ENCODE assay signal across 11 cellular contexts in the genomic region with DNA sequence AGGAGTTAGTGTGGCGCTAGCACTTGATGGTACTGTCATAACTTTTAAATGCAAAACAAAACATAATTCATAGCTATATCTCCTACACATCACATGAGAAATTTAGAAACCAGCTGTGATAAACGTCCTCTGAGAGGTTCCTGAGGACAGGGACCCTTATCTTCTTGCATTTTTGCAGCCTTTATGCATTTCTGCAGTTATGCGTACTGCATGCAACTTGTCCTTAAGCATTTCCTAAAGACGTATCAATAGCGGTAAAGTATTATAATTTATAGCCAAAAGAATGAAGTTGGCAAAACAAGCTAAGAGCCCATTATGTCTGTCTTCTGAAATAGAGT. TPM values are rescaled to one million over a fixed set of nuclear protein-coding genes. Genes with fewer than 3 reads are reported as not detected.
A peak's percentile ranks its signal among the peaks of the same experiment; 100 is the strongest.
DNase-seq lines count a peak whose midpoint lies in the region; ATAC-seq and TF ChIP-seq lines count a peak whose summit lies in the region.
"Had no signal": no experiment of that assay in that cellular context is flagged by ENCODE, and none has a peak within 500 bp of the region (broad histone marks: within the 10 kb centered on the region; RNA-seq: fewer than 3 reads in every experiment).

No MANE protein-coding gene starts in this region.

- H4K20me1 ChIP-seq in SK-N-SH (ENCODE audit: insufficient read depth): no peaks in the 10 kb centered on the region

- WGBS in SK-N-SH (ENCODE audit: low lambda C conversion rate): 68% methylated on average over 5 of the region's 5 CpGs

- H3K27ac Mint-ChIP-seq in activated naive CD8-positive, alpha-beta T cell treated with anti-CD3 and anti-CD28 coated beads for 36 hours: peak overlapping the region; percentile 85
- H3K27ac Mint-ChIP-seq in immature natural killer cell: peak overlapping the region; percentile 82 to 94 (median 90)

- CTCF ChIA-PET in SK-N-SH (lab: Yijun Ruan, JAX): interaction anchor here (1.3 to 1.9 kb wide), 4 partner anchors 10 to 58 kb away, joined by 3 to 6 read pairs (median 4); a partner anchor contains a TSS

- TF ChIP-seq CTCF in SK-N-SH (IDR thresholded peaks at IDR 0.05): no peak

- peak overlapping the region in 1 of 2 experiments; percentile 65; a peak in 2 of 4 replicates for H3K27ac ChIP-seq in SK-N-SH (ENCODE audit: low read depth in 2 of 2, low read length in 1 of 2)

- H3K27me3 Mint-ChIP-seq in activated naive CD8-positive, alpha-beta T cell treated with anti-CD3 and anti-CD28 coated beads for 36 hours: peaks cover 2% of the 10 kb centered on the region
- peaks cover 2 to 6% (median 3%) of the 10 kb centered on the region in 3 donors for H3K27me3 Mint-ChIP-seq in immature natural killer cell (ENCODE audit: low read depth in 3 of 3)

- H3K4me2 ChIP-seq in SK-N-SH: peak overlapping the region; percentile 90

- peak overlapping the region; percentile 77 to 95; a peak in 3 of 4 replicates for H3K4me3 ChIP-seq in SK-N-SH (ENCODE audit: low read depth in 2 of 2, low read length in 1 of 2)

- H3K9ac ChIP-seq in SK-N-SH: peak overlapping the region; percentile 77

- ATAC-seq in SK-N-SH treated with all-trans-retinoic acid at 6 μM for 48 hours: no peak
- no peak for ATAC-seq in HG03457 (IDR thresholded peaks at IDR 0.05; ENCODE audit: unreplicated experiment)
- no peak for ATAC-seq in GM21529 (IDR thresholded peaks at IDR 0.05; ENCODE audit: unreplicated experiment)

- H3K79me2 ChIP-seq in SK-N-SH (ENCODE audit: insufficient read depth): peaks cover 64% of the 10 kb centered on the region

- DNase-seq in SK-N-SH: no peak
- no peak for DNase-seq in activated naive CD8-positive, alpha-beta T cell treated with anti-CD3 and anti-CD28 coated beads for 36 hours
- no peak for DNase-seq in immature natural killer cell
- DNase-seq in superior temporal gyrus (ENCODE audit: extremely low spot score): peak; percentile 51
- DNase-seq in NCI-H226: no peak
- DNase-seq: 8988T had no signal

- no peak for TF ChIP-seq EP300 in SK-N-SH (IDR thresholded peaks at IDR 0.05; ENCODE audit: borderline replicate concordance in 1 of 2, low read depth in 1 of 2, low read length in 1 of 2)

- H3K36me3 ChIP-seq in SK-N-SH (replicated peaks in 1 of 2; ENCODE audit: control insufficient read depth in 1 of 2, insufficient read depth in 2 of 2, low read length in 1 of 2): peaks cover 0 to 4% of the 10 kb centered on the region in 2 experiments

- peaks cover 3 to 5% of the 10 kb centered on the region in 2 experiments; a peak in 3 of 4 replicates for H3K4me1 ChIP-seq in SK-N-SH (ENCODE audit: control insufficient read depth in 1 of 2, insufficient read depth in 2 of 2, low read depth in 1 of 2, low read length in 1 of 2)

- TF ChIP-seq RAD21 in SK-N-SH (IDR thresholded peaks at IDR 0.05; ENCODE audit: low read length): no peak

- H3K9me3 Mint-ChIP-seq in activated naive CD8-positive, alpha-beta T cell treated with anti-CD3 and anti-CD28 coated beads for 36 hours: no peaks in the 10 kb centered on the region
- H3K9me3 Mint-ChIP-seq in immature natural killer cell: peaks cover 0 to 1% (median 0%) of the 10 kb centered on the region in 6 donors

- no peaks in the 10 kb centered on the region for H3K27me3 ChIP-seq in SK-N-SH (ENCODE audit: insufficient read depth)

- peaks cover 7% of the 10 kb centered on the region for H3F3A ChIP-seq in SK-N-SH (replicated peaks; ENCODE audit: insufficient read depth)

- POLR2A ChIA-PET in SK-N-SH (lab: Yijun Ruan, JAX): interaction anchor here (3.2 kb wide), 1 partner anchor 69 kb away, joined by 11 read pairs; a partner anchor contains a TSS

- H3K4me3 Mint-ChIP-seq in activated naive CD8-positive, alpha-beta T cell treated with anti-CD3 and anti-CD28 coated beads for 36 hours: peak overlapping the region; percentile 86
- peak overlapping the region; percentile 83 to 96 (median 92) for H3K4me3 Mint-ChIP-seq in immature natural killer cell

- no peaks in the 10 kb centered on the region for H3K9me3 ChIP-seq in SK-N-SH

- no peaks in the 10 kb centered on the region for H3K36me3 Mint-ChIP-seq in activated naive CD8-positive, alpha-beta T cell treated with anti-CD3 and anti-CD28 coated beads for 36 hours
- no peaks in the 10 kb centered on the region for H3K36me3 Mint-ChIP-seq in immature natural killer cell

- peaks cover 38% of the 10 kb centered on the region for H3K4me1 Mint-ChIP-seq in activated naive CD8-positive, alpha-beta T cell treated with anti-CD3 and anti-CD28 coated beads for 36 hours
- H3K4me1 Mint-ChIP-seq in immature natural killer cell: peaks cover 58 to 65% of the 10 kb centered on the region in 2 donors

- H2AFZ ChIP-seq in SK-N-SH (ENCODE audit: low read depth): 0 out of 2 replicates have a peak overlapping the region, but pooled peaks have one; percentile 20

- H3K9me2 ChIP-seq in SK-N-SH: no peaks in the 10 kb centered on the region

TF ChIP-seq in SK-N-SH, 30 proteins besides CTCF, POLR2A, EP300 and RAD21:
- no peak for TF ChIP-seq SMC3 (IDR thresholded peaks at IDR 0.05; ENCODE audit: low read depth, low read length)
- TF ChIP-seq, protein P1, sequence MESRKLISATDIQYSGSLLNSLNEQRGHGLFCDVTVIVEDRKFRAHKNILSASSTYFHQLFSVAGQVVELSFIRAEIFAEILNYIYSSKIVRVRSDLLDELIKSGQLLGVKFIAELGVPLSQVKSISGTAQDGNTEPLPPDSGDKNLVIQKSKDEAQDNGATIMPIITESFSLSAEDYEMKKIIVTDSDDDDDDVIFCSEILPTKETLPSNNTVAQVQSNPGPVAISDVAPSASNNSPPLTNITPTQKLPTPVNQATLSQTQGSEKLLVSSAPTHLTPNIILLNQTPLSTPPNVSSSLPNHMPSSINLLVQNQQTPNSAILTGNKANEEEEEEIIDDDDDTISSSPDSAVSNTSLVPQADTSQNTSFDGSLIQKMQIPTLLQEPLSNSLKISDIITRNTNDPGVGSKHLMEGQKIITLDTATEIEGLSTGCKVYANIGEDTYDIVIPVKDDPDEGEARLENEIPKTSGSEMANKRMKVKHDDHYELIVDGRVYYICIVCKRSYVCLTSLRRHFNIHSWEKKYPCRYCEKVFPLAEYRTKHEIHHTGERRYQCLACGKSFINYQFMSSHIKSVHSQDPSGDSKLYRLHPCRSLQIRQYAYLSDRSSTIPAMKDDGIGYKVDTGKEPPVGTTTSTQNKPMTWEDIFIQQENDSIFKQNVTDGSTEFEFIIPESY (IDR thresholded peaks at IDR 0.05; ENCODE audit: borderline replicate concordance, low read depth): no peak
- TF ChIP-seq TEAD4 (IDR thresholded peaks at IDR 0.05; ENCODE audit: borderline replicate concordance, insufficient read depth): no peak
- no peak for TF ChIP-seq CHD2 (IDR thresholded peaks at IDR 0.05; ENCODE audit: low read length, partially characterized antibody)
- no peak for TF ChIP-seq RXRA (IDR thresholded peaks at IDR 0.05; ENCODE audit: borderline replicate concordance, low read depth)
- TF ChIP-seq FOSL2 (IDR thresholded peaks at IDR 0.05; ENCODE audit: borderline replicate concordance, low read depth): no peak
TF ChIP-seq in SK-N-SH: peak in this region for 0.

TF ChIP-seq in SK-N-SH treated with all-trans-retinoic acid at 6 μM for 48 hours, 23 proteins besides CTCF, POLR2A, EP300 and RAD21 (continues in another document):
- no peak for TF ChIP-seq TCF4 (CRISPR knock-in tag; IDR thresholded peaks at IDR 0.05; ENCODE audit: borderline replicate concordance)
- TF ChIP-seq, protein P2, sequence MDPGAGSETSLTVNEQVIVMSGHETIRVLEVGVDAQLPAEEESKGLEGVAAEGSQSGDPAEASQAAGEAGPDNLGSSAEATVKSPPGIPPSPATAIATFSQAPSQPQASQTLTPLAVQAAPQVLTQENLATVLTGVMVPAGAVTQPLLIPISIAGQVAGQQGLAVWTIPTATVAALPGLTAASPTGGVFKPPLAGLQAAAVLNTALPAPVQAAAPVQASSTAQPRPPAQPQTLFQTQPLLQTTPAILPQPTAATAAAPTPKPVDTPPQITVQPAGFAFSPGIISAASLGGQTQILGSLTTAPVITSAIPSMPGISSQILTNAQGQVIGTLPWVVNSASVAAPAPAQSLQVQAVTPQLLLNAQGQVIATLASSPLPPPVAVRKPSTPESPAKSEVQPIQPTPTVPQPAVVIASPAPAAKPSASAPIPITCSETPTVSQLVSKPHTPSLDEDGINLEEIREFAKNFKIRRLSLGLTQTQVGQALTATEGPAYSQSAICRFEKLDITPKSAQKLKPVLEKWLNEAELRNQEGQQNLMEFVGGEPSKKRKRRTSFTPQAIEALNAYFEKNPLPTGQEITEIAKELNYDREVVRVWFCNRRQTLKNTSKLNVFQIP (CRISPR knock-in tag; IDR thresholded peaks at IDR 0.05; ENCODE audit: borderline replicate concordance, low read depth): no peak

RNA-seq across cellular contexts. Expression of a gene that starts 1.7 kb away (rescaled TPM):
- 3.0 and 5.9 TPM in 2 replicates for polyA plus RNA-seq in SK-N-SH (2012; rRNA removed)
- polyA plus RNA-seq in SK-N-SH (2012; cell fraction: cytosol; rRNA removed): 3.9 and 4.4 TPM in 2 replicates
- 6.2 and 13.8 TPM in 2 replicates for polyA plus RNA-seq in SK-N-SH (2012; cell fraction: nucleus; rRNA removed)
- total RNA-seq in activated naive CD8-positive, alpha-beta T cell treated with anti-CD3 and anti-CD28 coated beads for 36 hours: 1 to 10 TPM; 6.7 to 7.2 TPM
- polyA plus RNA-seq in immature natural killer cell: 10 to 100 TPM in 1 of 3 donors, 1 to 10 TPM in 2; 6.1 to 11.2 (median 7.0) TPM

RNA-seq across cellular contexts. Expression of a gene that starts 19.9 kb away (rescaled TPM):
- polyA plus RNA-seq in SK-N-SH (2012; rRNA removed) (not detected in 2 replicates), immature natural killer cell (not detected)
- not detected in 2 replicates for polyA plus RNA-seq in SK-N-SH (2012; cell fraction: cytosol; rRNA removed)
- not detected in 2 replicates for polyA plus RNA-seq in SK-N-SH (2012; cell fraction: nucleus; rRNA removed)
- not detected for total RNA-seq in activated naive CD8-positive, alpha-beta T cell treated with anti-CD3 and anti-CD28 coated beads for 36 hours
- total RNA-seq: left lobe of liver; T-helper 1 cell treated with Interleukin-12 subunit alpha and Interleukin-12 subunit beta and Interleukin-4 antibody, amounts not matched to agents 30 ng/mL and 1 ng/mL, for 36 hours had no signal

RNA-seq across cellular contexts. Expression of a gene that starts 33.0 kb away (rescaled TPM):
- polyA plus RNA-seq in SK-N-SH (2012; rRNA removed) (not detected in 2 replicates), immature natural killer cell (not detected)
- not detected in 2 replicates for polyA plus RNA-seq in SK-N-SH (2012; cell fraction: cytosol; rRNA removed)
- polyA plus RNA-seq in SK-N-SH (2012; cell fraction: nucleus; rRNA removed): not detected in 2 replicates
- total RNA-seq in activated naive CD8-positive, alpha-beta T cell treated with anti-CD3 and anti-CD28 coated beads for 36 hours: not detected
- total RNA-seq: left lobe of liver; T-helper 1 cell treated with Interleukin-12 subunit alpha and Interleukin-12 subunit beta and Interleukin-4 antibody, amounts not matched to agents 30 ng/mL and 1 ng/mL, for 36 hours had no signal

RNA-seq across cellular contexts. Expression of a gene that starts 57.6 kb away (rescaled TPM):
- polyA plus RNA-seq in SK-N-SH (2012; rRNA removed) (15.0 and 20.6 TPM in 2 replicates), immature natural killer cell (1 to 10 TPM; 3.5 to 7.0 (median 5.5) TPM)
- 9.9 and 15.7 TPM in 2 replicates for polyA plus RNA-seq in SK-N-SH (2012; cell fraction: cytosol; rRNA removed)
- 63.0 and 71.0 TPM in 2 replicates for polyA plus RNA-seq in SK-N-SH (2012; cell fraction: nucleus; rRNA removed)
- 10 to 100 TPM; 11.5 to 12.1 TPM for total RNA-seq in activated naive CD8-positive, alpha-beta T cell treated with anti-CD3 and anti-CD28 coated beads for 36 hours
